ENCODE assay signal across 26 cellular contexts in genomic region chrY:12525206-12525760, GRCh38.
"Had no signal": no experiment of that assay in that cellular context is flagged by ENCODE, and none has a peak within 500 bp of the region (broad histone marks: within the 10 kb centered on the region; RNA-seq: fewer than 3 reads in every experiment).

No MANE protein-coding gene starts in this region.

- ATAC-seq: activated naive CD4-positive, alpha-beta T cell treated with anti-CD3 and anti-CD28 coated beads, Interleukin-2, amount 50 U/mL, for 72 hours; body of pancreas; left colon; natural killer cell; stimulated activated naive CD8-positive, alpha-beta T cell treated with anti-CD3 and anti-CD28 coated beads, Interleukin-15, Interleukin-2, amounts not matched to agents 100 U/mL and 50 U/mL, for 24 hours had no signal

- H3K4me1 ChIP-seq: body of pancreas, colonic mucosa, neural progenitor cell, testis, transverse colon had no signal

- H3K4me3 Mint-ChIP-seq: activated T-helper 1 cell treated with anti-CD3 and anti-CD28 coated beads, Interleukin-12 subunit alpha, Interleukin-12 subunit beta, Interleukin-2, Interleukin-4 antibody, amounts not matched to agents 30 ng/mL and 10 ng/mL and 1 ng/mL, durations not matched to agents 14 hours and 24 hours and 36 hours; memory B cell; natural killer cell; neural progenitor cell had no signal

- DNase-seq: activated CD4-positive, alpha-beta T cell treated with anti-CD3 and anti-CD28 coated beads for 4 hours; activated CD4-positive, alpha-beta T cell treated with anti-CD3 and anti-CD28 coated beads, Interleukin-2, amount 50 U/mL, for 4 hours; activated CD8-positive, alpha-beta memory T cell treated with anti-CD3 and anti-CD28 coated beads for 24 hours; activated effector memory CD4-positive, alpha-beta T cell treated with anti-CD3 and anti-CD28 coated beads, Interleukin-2, amount 50 U/mL, for 16 hours; anterior cingulate cortex; body of pancreas; colonic mucosa; dorsolateral prefrontal cortex; effector memory CD4-positive, alpha-beta T cell; head of caudate nucleus; hippocampal formation; immature natural killer cell; kidney; left colon; midbrain; natural killer cell; stimulated activated CD4-positive, alpha-beta T cell treated with anti-CD3 and anti-CD28 coated beads, Interleukin-12 subunit alpha, Interleukin-12 subunit beta, amount 100 ng/mL, for 4 hours; stimulated activated CD4-positive, alpha-beta T cell treated with anti-CD3 and anti-CD28 coated beads, Interleukin-4, amount 100 ng/mL, for 1 hour; stimulated activated naive CD8-positive, alpha-beta T cell treated with anti-CD3 and anti-CD28 coated beads, Interleukin-15, Interleukin-2, amounts not matched to agents 100 U/mL and 50 U/mL, for 24 hours; testis; transverse colon had no signal

- H3K27me3 ChIP-seq: body of pancreas, colonic mucosa, dorsolateral prefrontal cortex, neural progenitor cell, testis, transverse colon had no signal

- H3K36me3 Mint-ChIP-seq: immature natural killer cell, memory B cell, natural killer cell, neural progenitor cell had no signal

- H3K36me3 ChIP-seq: colonic mucosa, neural progenitor cell, transverse colon had no signal

- H3K4me1 Mint-ChIP-seq: immature natural killer cell, memory B cell, neural progenitor cell had no signal

- H3K27ac ChIP-seq: body of pancreas, colonic mucosa, dorsolateral prefrontal cortex, neural progenitor cell, skin epidermis, testis, transverse colon had no signal

- H3K9me3 Mint-ChIP-seq: activated naive CD4-positive, alpha-beta T cell treated with anti-CD3 and anti-CD28 coated beads, Interleukin-2, amount 50 U/mL, for 72 hours; activated T-helper 1 cell treated with anti-CD3 and anti-CD28 coated beads, Interleukin-12 subunit alpha, Interleukin-12 subunit beta, Interleukin-2, Interleukin-4 antibody, amounts not matched to agents 30 ng/mL and 10 ng/mL and 1 ng/mL, durations not matched to agents 14 hours and 24 hours and 36 hours; immature natural killer cell; memory B cell; natural killer cell; neural progenitor cell had no signal

- H3K9me3 ChIP-seq: body of pancreas, colonic mucosa, testis, transverse colon had no signal

- H3K4me3 ChIP-seq: body of pancreas, colonic mucosa, dorsolateral prefrontal cortex, neural progenitor cell, skin epidermis, testis, transverse colon had no signal

- H3K27ac Mint-ChIP-seq: activated naive CD4-positive, alpha-beta T cell treated with anti-CD3 and anti-CD28 coated beads, Interleukin-2, amount 50 U/mL, for 72 hours; activated T-helper 1 cell treated with anti-CD3 and anti-CD28 coated beads, Interleukin-12 subunit alpha, Interleukin-12 subunit beta, Interleukin-2, Interleukin-4 antibody, amounts not matched to agents 30 ng/mL and 10 ng/mL and 1 ng/mL, durations not matched to agents 14 hours and 24 hours and 36 hours; immature natural killer cell; memory B cell; natural killer cell; neural progenitor cell had no signal
